8 cellular contexts compared by ENCODE assay signal in genomic region chr17:1398028-1398427, GRCh38. TPM values are rescaled to one million over a fixed set of nuclear protein-coding genes. Genes with fewer than 3 reads are reported as not detected.
A peak's percentile ranks its signal among the peaks of the same experiment; 100 is the strongest.
DNase-seq lines count a peak whose midpoint lies in the region; ATAC-seq, FAIRE-seq and TF ChIP-seq lines count a peak whose summit lies in the region.

No MANE protein-coding gene starts in this region.

- no peak for ATAC-seq in activated naive CD4-positive, alpha-beta T cell treated with anti-CD3 and anti-CD28 coated beads, Interleukin-2, amount 50 U/mL, for 72 hours

- H3K27ac ChIP-seq in kidney (ENCODE audit: low read depth in 2 of 2, low read length in 2 of 2) = peak overlapping the region in 1 of 2 donors; percentile 54
- H3K27ac ChIP-seq in thymus (ENCODE audit: low read depth) = no peak overlapping the region

- H3K36me3 ChIP-seq in kidney (ENCODE audit: control insufficient read depth in 1 of 2, insufficient read depth in 2 of 2, low read length in 2 of 2) (no peaks in the 10 kb centered on the region), thymus (ENCODE audit: control insufficient read depth, insufficient read depth) (peaks cover 11% of the 10 kb centered on the region)

- CTCF ChIA-PET in activated CD4-positive, alpha-beta T cell treated with anti-CD3 and anti-CD28 coated beads, Interleukin-2, amount 10 ng/mL, durations not matched to agents 7 days and 5 days (lab: Charles Lee) = interaction anchor here (0.6 to 3.2 kb wide), 3 partner anchors 33 to 369 kb away, joined by 3 to 14 read pairs (median 3); no protein-coding TSS in a partner anchor

- H3K27ac Mint-ChIP-seq in activated CD4-positive, alpha-beta T cell treated with anti-CD3 and anti-CD28 coated beads, Interleukin-2, amount 10 ng/mL, durations not matched to agents 7 days and 5 days = peak overlapping the region; percentile 1
- H3K27ac Mint-ChIP-seq in activated naive CD4-positive, alpha-beta T cell treated with anti-CD3 and anti-CD28 coated beads, Interleukin-2, amount 50 U/mL, for 72 hours = peak overlapping the region; percentile 94 to 100

- H3K9ac ChIP-seq in kidney (ENCODE audit: low read length in 2 of 2) = peak overlapping the region; percentile 89 to 98

- H3K27me3 Mint-ChIP-seq in activated CD4-positive, alpha-beta T cell treated with anti-CD3 and anti-CD28 coated beads, Interleukin-2, amount 10 ng/mL, durations not matched to agents 7 days and 5 days = no peaks in the 10 kb centered on the region

- no peak for FAIRE-seq in kidney (lab: Jason Lieb, UNC)

- H3K4me1 Mint-ChIP-seq in activated CD4-positive, alpha-beta T cell treated with anti-CD3 and anti-CD28 coated beads, Interleukin-2, amount 10 ng/mL, durations not matched to agents 7 days and 5 days = peaks cover 39% of the 10 kb centered on the region

- TF ChIP-seq CTCF in kidney (IDR thresholded peaks at IDR 0.05; ENCODE audit: borderline replicate concordance, extremely low read depth, insufficient read depth) = no peak

- DNase-seq in activated CD4-positive, alpha-beta T cell treated with anti-CD3 and anti-CD28 coated beads, Interleukin-2, amount 10 ng/mL, durations not matched to agents 7 days and 5 days = no peak
- no peak for DNase-seq in activated CD4-positive, alpha-beta T cell treated with anti-CD3 and anti-CD28 coated beads, Interleukin-2, amount 50 U/mL, for 1 hour
- no peak for DNase-seq in activated naive CD4-positive, alpha-beta T cell treated with anti-CD3 and anti-CD28 coated beads, Interleukin-2, amount 50 U/mL, for 72 hours (ENCODE audit: low spot score in 2 of 2)
- DNase-seq in kidney (no peak), medulla oblongata (ENCODE audit: extremely low spot score) (no peak), mucosa of gallbladder (ENCODE audit: low spot score) (no peak), NCI-H526 treated with DMSO at 0.1 percent for 48 hours (lab: John Stamatoyannopoulos, UW) (no peak)

- peak overlapping the region; percentile 90 to 98 for H3K4me3 ChIP-seq in kidney (ENCODE audit: low read length in 2 of 2)
- H3K4me3 ChIP-seq in thymus (ENCODE audit: low read length) = peak overlapping the region; percentile 74

- H3K4me3 Mint-ChIP-seq in activated CD4-positive, alpha-beta T cell treated with anti-CD3 and anti-CD28 coated beads, Interleukin-2, amount 10 ng/mL, durations not matched to agents 7 days and 5 days = peak overlapping the region; percentile 100

- intact Hi-C loops in kidney (cut with DNase I) = no loop called here

- H3K4me1 ChIP-seq in kidney (ENCODE audit: control insufficient read depth in 1 of 2, insufficient read depth in 1 of 2, low read depth in 1 of 2, low read length in 2 of 2) (peaks cover 14 to 29% of the 10 kb centered on the region in 2 donors), thymus (ENCODE audit: control insufficient read depth, insufficient read depth, low read length) (peaks cover 15% of the 10 kb centered on the region)

- H3K36me3 Mint-ChIP-seq in activated CD4-positive, alpha-beta T cell treated with anti-CD3 and anti-CD28 coated beads, Interleukin-2, amount 10 ng/mL, durations not matched to agents 7 days and 5 days (ENCODE audit: low read depth) = peaks cover 29% of the 10 kb centered on the region
- H3K36me3 Mint-ChIP-seq in activated naive CD4-positive, alpha-beta T cell treated with anti-CD3 and anti-CD28 coated beads, Interleukin-2, amount 50 U/mL, for 72 hours = peaks cover 24 to 44% of the 10 kb centered on the region in 2 donors

- no peaks in the 10 kb centered on the region for H3K9me3 Mint-ChIP-seq in activated CD4-positive, alpha-beta T cell treated with anti-CD3 and anti-CD28 coated beads, Interleukin-2, amount 10 ng/mL, durations not matched to agents 7 days and 5 days
- H3K9me3 Mint-ChIP-seq in activated naive CD4-positive, alpha-beta T cell treated with anti-CD3 and anti-CD28 coated beads, Interleukin-2, amount 50 U/mL, for 72 hours = no peaks in the 10 kb centered on the region

- 1% methylated on average over 2 of the region's 2 CpGs for WGBS in thymus

- H3K9me3 ChIP-seq in kidney (ENCODE audit: control insufficient read depth in 1 of 2, low read length in 2 of 2) (no peaks in the 10 kb centered on the region), thymus (ENCODE audit: control insufficient read depth) (no peaks in the 10 kb centered on the region)

- POLR2A ChIA-PET in activated CD4-positive, alpha-beta T cell treated with anti-CD3 and anti-CD28 coated beads, Interleukin-2, amount 10 ng/mL, durations not matched to agents 7 days and 5 days (lab: Charles Lee) = interaction anchor here (0.5 kb wide), 1 partner anchor 26 kb away, joined by 3 read pairs; no protein-coding TSS in a partner anchor

- H3K27me3 ChIP-seq in thymus (ENCODE audit: control insufficient read depth, insufficient read depth) = no peaks in the 10 kb centered on the region

RNA-seq across cellular contexts. Expression of gene YWHAE, which starts 2.0 kb away (rescaled TPM):
- 100 to 1,000 TPM; 340 to 435 TPM for total RNA-seq in activated CD4-positive, alpha-beta T cell treated with anti-CD3 and anti-CD28 coated beads, Interleukin-2, amount 10 ng/mL, durations not matched to agents 7 days and 5 days
- 100 to 1,000 TPM; 301 to 497 TPM for total RNA-seq in activated naive CD4-positive, alpha-beta T cell treated with anti-CD3 and anti-CD28 coated beads, Interleukin-2, amount 50 U/mL, for 72 hours
- 495 TPM for total RNA-seq in kidney
- 591 TPM for polyA plus RNA-seq in kidney (ENCODE audit: insufficient read depth, low read depth, low replicate concordance)
- polyA plus RNA-seq in thymus = 264 TPM
- 384 TPM for total RNA-seq in mucosa of gallbladder

RNA-seq across cellular contexts. Expression of gene CRK, which starts 58.0 kb away (rescaled TPM):
- total RNA-seq in activated CD4-positive, alpha-beta T cell treated with anti-CD3 and anti-CD28 coated beads, Interleukin-2, amount 10 ng/mL, durations not matched to agents 7 days and 5 days = 10 to 100 TPM; 17.5 to 18.4 TPM
- total RNA-seq in activated naive CD4-positive, alpha-beta T cell treated with anti-CD3 and anti-CD28 coated beads, Interleukin-2, amount 50 U/mL, for 72 hours = 10 to 100 TPM; 12.5 to 17.7 TPM
- total RNA-seq in kidney (61.3 TPM), mucosa of gallbladder (82.2 TPM)
- polyA plus RNA-seq in kidney (ENCODE audit: insufficient read depth, low read depth, low replicate concordance) (26.8 TPM), thymus (26.6 TPM)
